8 cellular contexts compared by ENCODE assay signal in the genomic region with DNA sequence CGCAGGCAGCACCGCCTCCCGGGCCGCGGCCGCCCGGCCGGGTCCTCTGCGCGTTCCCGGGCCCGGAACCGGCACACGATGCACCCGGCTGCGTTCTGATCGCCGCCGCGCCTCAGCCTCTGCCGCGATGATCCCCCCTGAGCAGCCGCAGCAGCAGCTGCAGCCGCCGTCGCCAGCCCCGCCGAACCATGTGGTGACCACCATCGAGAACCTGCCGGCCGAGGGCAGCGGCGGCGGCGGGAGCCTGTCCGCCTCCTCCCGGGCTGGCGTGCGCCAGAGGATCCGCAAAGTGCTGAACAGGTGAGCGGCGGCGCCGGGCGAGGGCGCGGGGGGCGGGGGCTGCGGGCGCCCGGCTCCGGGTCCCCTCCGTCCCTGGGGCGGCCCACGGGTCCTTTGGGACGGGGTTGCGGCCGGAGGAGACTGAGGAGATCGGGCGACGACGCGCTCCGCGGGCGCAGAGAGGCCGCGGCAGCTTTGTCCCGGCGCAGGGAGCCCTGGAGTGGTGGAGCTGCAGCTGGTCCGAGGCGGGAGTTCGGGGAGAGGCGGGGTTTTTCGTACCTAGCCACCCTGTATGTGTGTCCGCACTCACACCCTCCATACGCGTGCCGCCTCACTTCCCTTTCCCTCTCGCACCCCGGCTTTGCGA. TPM values are rescaled to one million over a fixed set of nuclear protein-coding genes. Genes with fewer than 3 reads are reported as not detected.
DNase-seq lines count a peak whose midpoint lies in the region; ATAC-seq and TF ChIP-seq lines count a peak whose summit lies in the region.

No MANE protein-coding gene starts in this region.

- no peak overlapping the region for H3K27ac ChIP-seq in Panc1 (ENCODE audit: low read length)
- H3K27ac ChIP-seq in psoas muscle, result no peak overlapping the region

- BruUV-seq in Panc1 (replicated peaks; lab: Mats Ljungman, UMichigan), result no TSS peak

- WGBS in psoas muscle, 3 donors, result 0 to 1% (median 0%) methylated on average over 56 to 82 of the region's 82 CpGs

- intact Hi-C loops in Panc1 (cut with micrococcal nuclease; ENCODE audit: unreplicated experiment), result no loop called here
- intact Hi-C loops in psoas muscle (cut with DNase I), result no loop called here

- in situ Hi-C loops in Panc1 (cut with HindIII; ENCODE audit: low pct_unique_long_range_greater_than_20kb, low sequenced_read_pairs), result no loop called here

- H3K36me3 ChIP-seq in Panc1 (ENCODE audit: control insufficient read depth, insufficient read depth, low read length) (no peaks in the 10 kb centered on the region), psoas muscle (ENCODE audit: insufficient read depth in 1 of 2, low read depth in 1 of 2) (no peaks in the 10 kb centered on the region)

- ATAC-seq in Panc1, result peak; percentile 51; the same call in 1 of the 2 replicates
- peak in 3 of 4 donors; percentile 4 to 17 (median 16) for ATAC-seq in psoas muscle
- no peak for ATAC-seq in GM21367 (IDR thresholded peaks at IDR 0.05; ENCODE audit: unreplicated experiment)

- H3K4me3 ChIP-seq in GM12864 (ENCODE audit: low read depth, low read length) (peak overlapping the region; percentile 21), Panc1 (ENCODE audit: low read depth in 2 of 2, low read length in 2 of 2) (peak overlapping the region in 1 of 2 experiments; percentile 34; a peak in 2 of 4 replicates), psoas muscle (peak overlapping the region; percentile 73)

- H3K27me3 ChIP-seq in Panc1 (ENCODE audit: control insufficient read depth, insufficient read depth, low read length) (peaks cover 17% of the 10 kb centered on the region), psoas muscle (ENCODE audit: insufficient read depth in 3 of 3, low read length in 2 of 3) (peaks cover 4 to 63% (median 13%) of the 10 kb centered on the region in 3 donors)

- H3K4me1 ChIP-seq in Panc1 (ENCODE audit: control insufficient read depth, insufficient read depth, low read length) (no peaks in the 10 kb centered on the region), psoas muscle (peaks cover 6% of the 10 kb centered on the region)

- CTCF ChIA-PET in HEK293T (lab: Yijun Ruan, JAX), result interaction anchor here (1.0 to 1.4 kb wide), 3 partner anchors 12 to 68 kb away, joined by 3 to 7 read pairs (median 3); no protein-coding TSS in a partner anchor
- CTCF ChIA-PET in Panc1 (lab: Charles Lee), result no interaction called here

- H3K9me3 ChIP-seq in Panc1 (ENCODE audit: control insufficient read depth, insufficient read depth, low read depth, low read length) (no peaks in the 10 kb centered on the region), psoas muscle (no peaks in the 10 kb centered on the region)

- no peak for TF ChIP-seq CTCF in GM12864 (IDR thresholded peaks at IDR 0.05; ENCODE audit: low read depth, low read length, missing control alignments)
- TF ChIP-seq CTCF in Panc1 (IDR thresholded peaks at IDR 0.05), result no peak
- TF ChIP-seq CTCF in psoas muscle (IDR thresholded peaks at IDR 0.05), result no peak

- DNase-seq in GM12864 (ENCODE audit: low read depth) (no peak), HEK293T (ENCODE audit: extremely low spot score) (peak; percentile 62), Panc1 (ENCODE audit: low read depth, low spot score) (no peak), globus pallidus (ENCODE audit: low spot score) (peak; percentile 4), psoas muscle (peak in 1 of 2 donors; percentile 10), DMS153 (lab: John Stamatoyannopoulos, UW) (no peak)
- no peak for DNase-seq in activated naive CD4-positive, alpha-beta T cell treated with Interleukin-2 at 50 U/mL for 16 hours

- POLR2A ChIA-PET in HEK293T (lab: Yijun Ruan, JAX), result interaction anchor here (1.1 kb wide), 3 partner anchors 11 to 31 kb away, joined by 3 to 5 read pairs (median 3); no protein-coding TSS in a partner anchor
- POLR2A ChIA-PET in Panc1 (lab: Charles Lee), result no interaction called here

TF ChIP-seq in HEK293T, 16 proteins besides CTCF, POLR2A, EP300 and RAD21:
- TF ChIP-seq ARNT (IDR thresholded peaks at IDR 0.05) (no peak), TARDBP (IDR thresholded peaks at IDR 0.05) (no peak), FOXM1 (IDR thresholded peaks at IDR 0.05; ENCODE audit: borderline replicate concordance) (no peak), NFRKB (IDR thresholded peaks at IDR 0.05) (no peak), HDGF (IDR thresholded peaks at IDR 0.05; ENCODE audit: borderline replicate concordance) (no peak), SP1 (IDR thresholded peaks at IDR 0.05) (no peak), L3MBTL2 (conservative IDR thresholded peaks at IDR 0.05) (no peak)

RNA-seq across cellular contexts. Expression of gene SLC35F1, which starts 0.7 kb away (rescaled TPM):
- total RNA-seq in Panc1 (2021; ENCODE audit: unreplicated experiment) (not detected), psoas muscle (under 1 TPM in 3 of 4 donors, not detected in 1; 0.12 to 0.32 (median 0.17) TPM)
- not detected for polyA plus RNA-seq in Panc1 (2012; ENCODE audit: insufficient read length)
- polyA plus RNA-seq in psoas muscle, result under 1 TPM; 0.04 to 0.18 (median 0.05) TPM

Comparison
In these comparisons a context has a peak if more than half of its experiments do, and no peak if none do; other contexts are left out.
1. DNase-seq: peak in HEK293T (single experiment) and globus pallidus (single experiment); none in GM12864 (single experiment), Panc1 (single experiment), activated naive CD4-positive, alpha-beta T cell treated with Interleukin-2 at 50 U/mL for 16 hours (single experiment) and DMS153 (single experiment).